ENCODE assay signal across 9 cellular contexts in genomic region chr3:52408466-52408865, GRCh38. TPM values are rescaled to one million over a fixed set of nuclear protein-coding genes. Genes with fewer than 3 reads are reported as not detected.
DNase-seq lines count a peak whose midpoint lies in the region; ATAC-seq and TF ChIP-seq lines count a peak whose summit lies in the region.
"Had no signal": no experiment of that assay in that cellular context is flagged by ENCODE, and none has a peak within 500 bp of the region (broad histone marks: within the 10 kb centered on the region; RNA-seq: fewer than 3 reads in every experiment).

No MANE protein-coding gene starts in this region.

- H3K79me1 ChIP-seq in mesenchymal stem cell (replicated peaks; ENCODE audit: low read length, poor library complexity, severe bottlenecking), result peaks cover 56% of the 10 kb centered on the region

- H3K4me3 Mint-ChIP-seq in activated naive CD4-positive, alpha-beta T cell treated with anti-CD3 and anti-CD28 coated beads for 36 hours, result peak overlapping the region; percentile 86
- peak overlapping the region; percentile 89 for H3K4me3 Mint-ChIP-seq in activated naive CD8-positive, alpha-beta T cell treated with anti-CD3 and anti-CD28 coated beads, Interleukin-2, amount 50 U/mL, for 24 hours
- H3K4me3 Mint-ChIP-seq in type B pancreatic cell, result peak overlapping the region; percentile 96

- H2BK5ac ChIP-seq in mesenchymal stem cell (ENCODE audit: low read depth, low read length, poor library complexity, severe bottlenecking), result no peak overlapping the region

- no peak overlapping the region for H3K23ac ChIP-seq in mesenchymal stem cell (ENCODE audit: low read length in 2 of 2)

- H4K8ac ChIP-seq in mesenchymal stem cell (ENCODE audit: low read length), result peak overlapping the region; percentile 46

- CTCF ChIA-PET in activated naive CD4-positive, alpha-beta T cell treated with anti-CD3 and anti-CD28 coated beads for 36 hours (lab: Charles Lee), result interaction anchor here (1.4 kb wide), 1 partner anchor 37 kb away, joined by 4 read pairs; no protein-coding TSS in a partner anchor

- no peak overlapping the region for H3K4ac ChIP-seq in mesenchymal stem cell (ENCODE audit: low read depth in 1 of 2, low read length in 2 of 2)

- H3K9me3 ChIP-seq in mesenchymal stem cell (ENCODE audit: control insufficient read depth, low read length), result no peaks in the 10 kb centered on the region

- H3K27ac Mint-ChIP-seq in activated naive CD4-positive, alpha-beta T cell treated with anti-CD3 and anti-CD28 coated beads for 36 hours, result peak overlapping the region; percentile 88
- peak overlapping the region; percentile 89 for H3K27ac Mint-ChIP-seq in activated naive CD8-positive, alpha-beta T cell treated with anti-CD3 and anti-CD28 coated beads, Interleukin-2, amount 50 U/mL, for 24 hours
- peak overlapping the region; percentile 93 for H3K27ac Mint-ChIP-seq in type B pancreatic cell

- WGBS in mesenchymal stem cell, result 100% methylated on average over 7 of the region's 8 CpGs

- no peaks in the 10 kb centered on the region for H3K27me3 Mint-ChIP-seq in activated naive CD4-positive, alpha-beta T cell treated with anti-CD3 and anti-CD28 coated beads for 36 hours (ENCODE audit: low read depth)
- no peaks in the 10 kb centered on the region for H3K27me3 Mint-ChIP-seq in activated naive CD8-positive, alpha-beta T cell treated with anti-CD3 and anti-CD28 coated beads, Interleukin-2, amount 50 U/mL, for 24 hours
- H3K27me3 Mint-ChIP-seq in type B pancreatic cell, result no peaks in the 10 kb centered on the region

- peaks cover 35% of the 10 kb centered on the region for H3K4me1 Mint-ChIP-seq in activated naive CD4-positive, alpha-beta T cell treated with anti-CD3 and anti-CD28 coated beads for 36 hours (ENCODE audit: low read depth)
- H3K4me1 Mint-ChIP-seq in activated naive CD8-positive, alpha-beta T cell treated with anti-CD3 and anti-CD28 coated beads, Interleukin-2, amount 50 U/mL, for 24 hours, result peaks cover 31% of the 10 kb centered on the region
- H3K4me1 Mint-ChIP-seq in type B pancreatic cell (ENCODE audit: unreplicated experiment), result peaks cover 16% of the 10 kb centered on the region

- peak overlapping the region in 1 of 2 experiments; percentile 99 for H3K4me3 ChIP-seq in mesenchymal stem cell (ENCODE audit: insufficient read depth in 1 of 2, low read depth in 1 of 2, low read length in 2 of 2)

- no peak overlapping the region for H3K27ac ChIP-seq in mesenchymal stem cell (ENCODE audit: low read length, poor library complexity, severe bottlenecking)

- peaks cover 23% of the 10 kb centered on the region for H3K36me3 Mint-ChIP-seq in activated naive CD4-positive, alpha-beta T cell treated with anti-CD3 and anti-CD28 coated beads for 36 hours (ENCODE audit: low read depth)
- peaks cover 23% of the 10 kb centered on the region for H3K36me3 Mint-ChIP-seq in activated naive CD8-positive, alpha-beta T cell treated with anti-CD3 and anti-CD28 coated beads, Interleukin-2, amount 50 U/mL, for 24 hours (ENCODE audit: low read depth)
- peaks cover 15% of the 10 kb centered on the region for H3K36me3 Mint-ChIP-seq in type B pancreatic cell

- H3K9ac ChIP-seq in mesenchymal stem cell (ENCODE audit: low read length), result peak overlapping the region; percentile 99

- no peak for ATAC-seq in activated naive CD8-positive, alpha-beta T cell treated with anti-CD3 and anti-CD28 coated beads, Interleukin-2, amount 50 U/mL, for 24 hours
- no peak for ATAC-seq in HG02885 (IDR thresholded peaks at IDR 0.05; ENCODE audit: poor library complexity, unreplicated experiment)

- H3K4me2 ChIP-seq in mesenchymal stem cell (ENCODE audit: low read length, poor library complexity, severe bottlenecking), result no peak overlapping the region

- peaks cover 49 to 58% of the 10 kb centered on the region in 2 experiments for H3K36me3 ChIP-seq in mesenchymal stem cell (ENCODE audit: control insufficient read depth in 1 of 2, insufficient read depth in 2 of 2, low read depth in 1 of 2, low read length in 2 of 2)

- H3K9me3 Mint-ChIP-seq in activated naive CD4-positive, alpha-beta T cell treated with anti-CD3 and anti-CD28 coated beads for 36 hours, result no peaks in the 10 kb centered on the region
- no peaks in the 10 kb centered on the region for H3K9me3 Mint-ChIP-seq in activated naive CD8-positive, alpha-beta T cell treated with anti-CD3 and anti-CD28 coated beads, Interleukin-2, amount 50 U/mL, for 24 hours
- H3K9me3 Mint-ChIP-seq in type B pancreatic cell, result no peaks in the 10 kb centered on the region

- H2AK5ac ChIP-seq in mesenchymal stem cell (ENCODE audit: low read length, severe bottlenecking), result no peak overlapping the region

- H2BK15ac ChIP-seq in mesenchymal stem cell (ENCODE audit: low read depth, poor library complexity, severe bottlenecking), result no peak overlapping the region

- intact Hi-C loops in activated naive CD4-positive, alpha-beta T cell treated with anti-CD3 and anti-CD28 coated beads for 36 hours (cut with micrococcal nuclease), result no loop called here

- no peak for DNase-seq in activated naive CD4-positive, alpha-beta T cell treated with anti-CD3 and anti-CD28 coated beads for 36 hours
- DNase-seq in activated naive CD4-positive, alpha-beta T cell (lab: John Stamatoyannopoulos, UW), result no peak
- DNase-seq in activated naive CD8-positive, alpha-beta T cell treated with anti-CD3 and anti-CD28 coated beads, Interleukin-2, amount 50 U/mL, for 24 hours, result no peak
- DNase-seq in mesenchymal stem cell, result no peak
- DNase-seq in type B pancreatic cell (ENCODE audit: extremely low spot score, unreplicated experiment), result no peak
- no peak for DNase-seq in NCI-H2029 (lab: John Stamatoyannopoulos, UW)
- no peak for DNase-seq in AML-193 (lab: John Stamatoyannopoulos, UW)
- DNase-seq: NCI-H146 had no signal

- H2BK120ac ChIP-seq in mesenchymal stem cell (ENCODE audit: low read depth, low read length), result no peak overlapping the region

- no peak overlapping the region for H2AFZ ChIP-seq in mesenchymal stem cell (ENCODE audit: low read depth, low read length)

- no peaks in the 10 kb centered on the region for H3K27me3 ChIP-seq in mesenchymal stem cell (ENCODE audit: control insufficient read depth in 1 of 2, insufficient read depth in 1 of 2, low read length in 2 of 2)

- no peak for TF ChIP-seq CTCF in type B pancreatic cell (conservative IDR thresholded peaks at IDR 0.05)

- peaks cover 22% of the 10 kb centered on the region for H3K4me1 ChIP-seq in mesenchymal stem cell (ENCODE audit: control insufficient read depth, insufficient read depth, low read depth, low read length)

- no peak overlapping the region for H2BK12ac ChIP-seq in mesenchymal stem cell (ENCODE audit: low read length in 2 of 2)

- H3K14ac ChIP-seq in mesenchymal stem cell (ENCODE audit: low read length in 2 of 2), result no peak overlapping the region

- no peak overlapping the region for H4K91ac ChIP-seq in mesenchymal stem cell (ENCODE audit: low read length)

- H3K18ac ChIP-seq in mesenchymal stem cell (ENCODE audit: low read depth in 1 of 2, low read length in 2 of 2), result no peak overlapping the region

RNA-seq across cellular contexts. Expression of gene BAP1, which starts 1.3 kb away (rescaled TPM):
- total RNA-seq in activated naive CD4-positive, alpha-beta T cell treated with anti-CD3 and anti-CD28 coated beads for 36 hours, result 10 to 100 TPM; 87.0 to 89.3 TPM
- 40.0 TPM for polyA plus RNA-seq in mesenchymal stem cell (2013, experiment 1 of 2)
- polyA plus RNA-seq in mesenchymal stem cell (2013, experiment 2 of 2), result 38.7 TPM
- 80.9 and 106 TPM in 2 replicates for total RNA-seq in type B pancreatic cell (ENCODE audit: low replicate concordance)

RNA-seq across cellular contexts. Expression of gene PHF7, which starts 2.0 kb away (rescaled TPM):
- total RNA-seq in activated naive CD4-positive, alpha-beta T cell treated with anti-CD3 and anti-CD28 coated beads for 36 hours, result 10 to 100 TPM; 22.5 to 24.8 TPM
- 5.6 TPM for polyA plus RNA-seq in mesenchymal stem cell (2013, experiment 1 of 2)
- 5.8 TPM for polyA plus RNA-seq in mesenchymal stem cell (2013, experiment 2 of 2)
- 3.9 and 8.2 TPM in 2 replicates for total RNA-seq in type B pancreatic cell (ENCODE audit: low replicate concordance)

RNA-seq across cellular contexts. Expression of gene SEMA3G, which starts 36.4 kb away (rescaled TPM):
- total RNA-seq in activated naive CD4-positive, alpha-beta T cell treated with anti-CD3 and anti-CD28 coated beads for 36 hours, result not detected
- 0.08 TPM for polyA plus RNA-seq in mesenchymal stem cell (2013, experiment 1 of 2)
- 0.05 TPM for polyA plus RNA-seq in mesenchymal stem cell (2013, experiment 2 of 2)
- 0.45 and 0.77 TPM in 2 replicates for total RNA-seq in type B pancreatic cell (ENCODE audit: low replicate concordance)

RNA-seq across cellular contexts. Expression of gene TNNC1, which starts 45.4 kb away (rescaled TPM):
- 1 to 10 TPM; 7.2 to 7.6 TPM for total RNA-seq in activated naive CD4-positive, alpha-beta T cell treated with anti-CD3 and anti-CD28 coated beads for 36 hours
- polyA plus RNA-seq in mesenchymal stem cell (2013, experiment 1 of 2), result 0.86 TPM
- 0.79 TPM for polyA plus RNA-seq in mesenchymal stem cell (2013, experiment 2 of 2)
- total RNA-seq in type B pancreatic cell (ENCODE audit: low replicate concordance), result 6.6 and 16.6 TPM in 2 replicates

RNA-seq across cellular contexts. Expression of gene NISCH, which starts 46.9 kb away (rescaled TPM):
- total RNA-seq in activated naive CD4-positive, alpha-beta T cell treated with anti-CD3 and anti-CD28 coated beads for 36 hours, result 10 to 100 TPM; 50.4 to 52.5 TPM
- 55.5 TPM for polyA plus RNA-seq in mesenchymal stem cell (2013, experiment 1 of 2)
- 49.9 TPM for polyA plus RNA-seq in mesenchymal stem cell (2013, experiment 2 of 2)
- total RNA-seq in type B pancreatic cell (ENCODE audit: low replicate concordance), result 105 and 149 TPM in 2 replicates
